ENCODE assay signal across 23 cellular contexts in the genomic region with DNA sequence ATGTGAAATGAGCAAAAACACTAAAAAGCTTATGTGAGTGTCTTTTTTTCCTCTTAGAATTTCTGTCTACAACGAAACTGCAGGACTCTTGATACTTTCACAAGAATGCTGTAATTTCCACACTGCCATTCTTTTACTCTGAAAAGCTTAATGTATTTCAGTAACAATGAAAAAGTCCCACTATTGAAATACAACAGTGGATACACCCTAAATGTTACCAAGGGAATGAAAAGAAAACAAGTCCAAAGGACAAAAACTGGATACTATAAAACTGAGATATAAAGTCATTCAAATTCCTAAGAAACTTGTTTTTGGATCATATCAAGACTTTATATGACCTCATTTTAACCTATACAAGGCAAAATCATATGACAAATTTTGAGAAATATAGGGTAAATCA.
"Had no signal": no experiment of that assay in that cellular context is flagged by ENCODE, and none has a peak within 500 bp of the region (broad histone marks: within the 10 kb centered on the region; RNA-seq: fewer than 3 reads in every experiment).

No MANE protein-coding gene starts in this region.

- DNase-seq: cortex of kidney; effector memory CD8-positive, alpha-beta T cell; erythroblast; gastrocnemius medialis; head of caudate nucleus; kidney; left lung; mesendoderm; midbrain; natural killer cell; occipital lobe; ovary; right lobe of liver; stimulated activated CD4-positive, alpha-beta T cell treated with anti-CD3 and anti-CD28 coated beads, Interleukin-12 subunit alpha, Interleukin-12 subunit beta, amount 100 ng/mL, for 4 hours; stimulated activated CD4-positive, alpha-beta T cell treated with anti-CD3 and anti-CD28 coated beads, Interleukin-1b, Interleukin-23, amount 100 ng/mL, for 48 hours; stimulated activated CD4-positive, alpha-beta T cell treated with anti-CD3 and anti-CD28 coated beads, Interleukin-4, amount 100 ng/mL, for 1 hour; stimulated activated CD8-positive, alpha-beta memory T cell treated with anti-CD3 and anti-CD28 coated beads, Interleukin-4, amount 100 ng/mL, for 48 hours; stimulated activated naive CD4-positive, alpha-beta T cell; stimulated activated naive CD8-positive, alpha-beta T cell treated with anti-CD3 and anti-CD28 coated beads, Interleukin-15, amount 100 ng/mL, for 72 hours; trophoblast cell had no signal

- H3K4me3 ChIP-seq: gastrocnemius medialis, left lung, ovary, right lobe of liver, smooth muscle cell, suprapubic skin, vagina had no signal

- H3K27me3 ChIP-seq: gastrocnemius medialis, left lung, ovary, right lobe of liver, suprapubic skin, vagina had no signal

- H3K36me3 ChIP-seq: gastrocnemius medialis, left lung, ovary, right lobe of liver, suprapubic skin, vagina had no signal

- H3K9me3 ChIP-seq: gastrocnemius medialis, left lung, ovary, right lobe of liver, suprapubic skin, vagina had no signal

- H3K4me1 ChIP-seq: left lung, vagina had no signal

- H3K27ac ChIP-seq: gastrocnemius medialis, left lung, ovary, right lobe of liver, suprapubic skin, vagina had no signal

- ATAC-seq: effector memory CD8-positive, alpha-beta T cell; gastrocnemius medialis; left lung; natural killer cell; right lobe of liver; stimulated activated naive CD8-positive, alpha-beta T cell treated with anti-CD3 and anti-CD28 coated beads, Interleukin-15, amount 100 ng/mL, for 72 hours had no signal
